ENCODE assay signal across 8 cellular contexts in genomic region chr9:36189978-36190377, GRCh38. TPM values are rescaled to one million over a fixed set of nuclear protein-coding genes. Genes with fewer than 3 reads are reported as not detected.
DNase-seq lines count a peak whose midpoint lies in the region; ATAC-seq lines count a peak whose summit lies in the region.

No MANE protein-coding gene starts in this region.

- H3K36me3 ChIP-seq in iPS-20b (ENCODE audit: insufficient read depth, low read depth, low read length), result peaks cover 19% of the 10 kb centered on the region

- H3K4me3 ChIP-seq in iPS-20b (ENCODE audit: low read length), result peak overlapping the region; percentile 88

- no peaks in the 10 kb centered on the region for H3K9me3 ChIP-seq in iPS-20b (ENCODE audit: insufficient read depth, low read depth, low read length)

- no peak overlapping the region for H3K27ac ChIP-seq in iPS-20b (ENCODE audit: low read length)

- CTCF ChIA-PET in activated CD4-positive, alpha-beta memory T cell treated with anti-CD3 and anti-CD28 coated beads for 36 hours (lab: Charles Lee), result interaction anchor here (0.6 to 4.4 kb wide), 29 partner anchors 11 to 552 kb away, joined by 3 to 45 read pairs (median 5); partner anchors contain the start of genes CCIN, GLIPR2 and GNE

- ATAC-seq in stimulated activated naive CD8-positive, alpha-beta T cell treated with anti-CD3 and anti-CD28 coated beads, Interleukin-15, amount 100 ng/mL, for 72 hours, result no peak
- ATAC-seq in HG03139 (IDR thresholded peaks at IDR 0.05; ENCODE audit: unreplicated experiment) (no peak), GM19035 (IDR thresholded peaks at IDR 0.05; ENCODE audit: unreplicated experiment) (no peak)

- DNase-seq in T-helper 1 cell, result no peak
- DNase-seq in activated CD4-positive, alpha-beta memory T cell treated with anti-CD3 and anti-CD28 coated beads for 36 hours, result no peak
- no peak for DNase-seq in stimulated activated naive CD8-positive, alpha-beta T cell treated with anti-CD3 and anti-CD28 coated beads, Interleukin-15, amount 100 ng/mL, for 72 hours
- no peak for DNase-seq in stimulated activated CD8-positive, alpha-beta memory T cell treated with anti-CD3 and anti-CD28 coated beads, Interleukin-4, amount 100 ng/mL, for 48 hours

- peak overlapping the region; percentile 39 for H3K27ac Mint-ChIP-seq in T-helper 1 cell treated with Interleukin-12 subunit alpha and Interleukin-12 subunit beta and Interleukin-4 antibody, amounts not matched to agents 30 μg/mL and 1 μg/mL, for 36 hours
- no peak overlapping the region for H3K27ac Mint-ChIP-seq in activated CD4-positive, alpha-beta memory T cell treated with anti-CD3 and anti-CD28 coated beads for 36 hours
- peak overlapping the region in 1 of 2 donors; percentile 88 for H3K27ac Mint-ChIP-seq in stimulated activated naive CD8-positive, alpha-beta T cell treated with anti-CD3 and anti-CD28 coated beads, Interleukin-15, amount 100 ng/mL, for 72 hours

- peaks cover 8% of the 10 kb centered on the region for H3K27me3 Mint-ChIP-seq in T-helper 1 cell treated with Interleukin-12 subunit alpha and Interleukin-12 subunit beta and Interleukin-4 antibody, amounts not matched to agents 30 μg/mL and 1 μg/mL, for 36 hours (ENCODE audit: low read depth)
- H3K27me3 Mint-ChIP-seq in activated CD4-positive, alpha-beta memory T cell treated with anti-CD3 and anti-CD28 coated beads for 36 hours, result no peaks in the 10 kb centered on the region
- H3K27me3 Mint-ChIP-seq in stimulated activated naive CD8-positive, alpha-beta T cell treated with anti-CD3 and anti-CD28 coated beads, Interleukin-15, amount 100 ng/mL, for 72 hours, result peaks cover 14% of the 10 kb centered on the region

- H3K27me3 ChIP-seq in iPS-20b (ENCODE audit: insufficient read depth, low read length), result no peaks in the 10 kb centered on the region

- peaks cover 46% of the 10 kb centered on the region for H3K4me1 Mint-ChIP-seq in T-helper 1 cell treated with Interleukin-12 subunit alpha and Interleukin-12 subunit beta and Interleukin-4 antibody, amounts not matched to agents 30 μg/mL and 1 μg/mL, for 36 hours (ENCODE audit: low read depth)
- peaks cover 40% of the 10 kb centered on the region for H3K4me1 Mint-ChIP-seq in activated CD4-positive, alpha-beta memory T cell treated with anti-CD3 and anti-CD28 coated beads for 36 hours (ENCODE audit: low read depth)
- H3K4me1 Mint-ChIP-seq in stimulated activated naive CD8-positive, alpha-beta T cell treated with anti-CD3 and anti-CD28 coated beads, Interleukin-15, amount 100 ng/mL, for 72 hours, result peaks cover 43% of the 10 kb centered on the region

- POLR2A ChIA-PET in activated CD4-positive, alpha-beta memory T cell treated with anti-CD3 and anti-CD28 coated beads for 36 hours (lab: Charles Lee), result interaction anchor here (0.5 to 2.1 kb wide), 14 partner anchors 11 to 569 kb away, joined by 3 to 12 read pairs (median 5); partner anchors contain the start of genes GLIPR2, GNE and RNF38

- peak overlapping the region; percentile 99 for H3K4me3 Mint-ChIP-seq in T-helper 1 cell treated with Interleukin-12 subunit alpha and Interleukin-12 subunit beta and Interleukin-4 antibody, amounts not matched to agents 30 μg/mL and 1 μg/mL, for 36 hours
- H3K4me3 Mint-ChIP-seq in activated CD4-positive, alpha-beta memory T cell treated with anti-CD3 and anti-CD28 coated beads for 36 hours, result peak overlapping the region; percentile 94
- H3K4me3 Mint-ChIP-seq in stimulated activated naive CD8-positive, alpha-beta T cell treated with anti-CD3 and anti-CD28 coated beads, Interleukin-15, amount 100 ng/mL, for 72 hours, result peak overlapping the region; percentile 87 to 97

- H3K36me3 Mint-ChIP-seq in T-helper 1 cell treated with Interleukin-12 subunit alpha and Interleukin-12 subunit beta and Interleukin-4 antibody, amounts not matched to agents 30 μg/mL and 1 μg/mL, for 36 hours (ENCODE audit: low read depth), result peaks cover 16% of the 10 kb centered on the region
- peaks cover 19% of the 10 kb centered on the region for H3K36me3 Mint-ChIP-seq in activated CD4-positive, alpha-beta memory T cell treated with anti-CD3 and anti-CD28 coated beads for 36 hours

- intact Hi-C loops in activated CD4-positive, alpha-beta memory T cell treated with anti-CD3 and anti-CD28 coated beads for 36 hours (cut with micrococcal nuclease), result loop anchor here (1.0 to 5.0 kb wide), 6 partner anchors 19 to 458 kb away; partner anchors contain the start of genes CREB3, GNE, MELK and TLN1

- no peaks in the 10 kb centered on the region for H3K9me3 Mint-ChIP-seq in T-helper 1 cell treated with Interleukin-12 subunit alpha and Interleukin-12 subunit beta and Interleukin-4 antibody, amounts not matched to agents 30 μg/mL and 1 μg/mL, for 36 hours
- H3K9me3 Mint-ChIP-seq in activated CD4-positive, alpha-beta memory T cell treated with anti-CD3 and anti-CD28 coated beads for 36 hours, result no peaks in the 10 kb centered on the region
- H3K9me3 Mint-ChIP-seq in stimulated activated naive CD8-positive, alpha-beta T cell treated with anti-CD3 and anti-CD28 coated beads, Interleukin-15, amount 100 ng/mL, for 72 hours, result no peaks in the 10 kb centered on the region

- peaks cover 17% of the 10 kb centered on the region for H3K4me1 ChIP-seq in iPS-20b (ENCODE audit: insufficient read depth, low read length)

- H3K9ac ChIP-seq in iPS-20b (ENCODE audit: low read depth, low read length), result peak overlapping the region; percentile 94

RNA-seq across cellular contexts. Expression of gene CLTA, which starts 0.7 kb away (rescaled TPM):
- total RNA-seq in activated CD4-positive, alpha-beta memory T cell treated with anti-CD3 and anti-CD28 coated beads for 36 hours, result 100 to 1,000 TPM; 139 to 144 TPM

RNA-seq across cellular contexts. Expression of gene CCIN, which starts 20.8 kb away (rescaled TPM):
- not detected for total RNA-seq in activated CD4-positive, alpha-beta memory T cell treated with anti-CD3 and anti-CD28 coated beads for 36 hours

RNA-seq across cellular contexts. Expression of gene GLIPR2, which starts 53.4 kb away (rescaled TPM):
- total RNA-seq in activated CD4-positive, alpha-beta memory T cell treated with anti-CD3 and anti-CD28 coated beads for 36 hours, result 10 to 100 TPM; 24.7 to 25.8 TPM
